In the genomic region with DNA sequence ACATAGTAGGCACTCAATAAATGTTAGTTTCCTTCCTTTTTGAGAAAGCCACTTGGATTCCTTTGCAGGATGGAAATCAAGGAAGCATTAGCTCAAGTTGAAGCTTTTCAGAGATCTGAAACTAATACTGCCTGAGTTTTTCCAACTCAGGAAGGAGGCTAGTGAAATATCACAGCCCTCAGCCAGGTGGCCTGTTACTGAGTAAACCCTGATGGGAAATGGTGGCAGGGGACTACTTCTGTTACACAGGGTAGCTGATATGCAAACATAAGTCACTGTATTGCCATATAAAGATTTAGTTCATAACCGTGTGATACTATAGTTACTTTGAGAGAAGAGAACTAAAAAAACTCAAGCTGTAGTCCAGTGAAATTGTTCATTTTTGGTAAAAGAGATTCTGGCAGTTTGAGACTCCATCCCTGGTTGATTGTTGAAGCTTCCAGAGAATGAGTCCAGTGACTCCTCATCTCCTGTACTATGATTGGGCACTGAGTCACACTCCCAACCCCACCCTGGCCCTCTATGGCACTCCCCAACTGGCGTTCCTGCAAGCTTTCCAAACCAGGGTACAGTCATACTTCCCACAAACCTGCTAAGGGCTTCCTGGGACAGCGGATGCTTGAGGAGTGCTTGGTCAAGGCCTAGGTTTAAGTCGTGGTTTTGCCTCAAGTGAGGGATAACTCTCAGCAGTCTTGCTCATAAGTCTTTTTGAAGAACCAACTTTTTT, we compare ENCODE assay signal across 12 cellular contexts.
DNase-seq lines count a peak whose midpoint lies in the region; ATAC-seq and TF ChIP-seq lines count a peak whose summit lies in the region.
"Had no signal": no experiment of that assay in that cellular context is flagged by ENCODE, and none has a peak within 500 bp of the region (broad histone marks: within the 10 kb centered on the region; RNA-seq: fewer than 3 reads in every experiment).

No MANE protein-coding gene starts in this region.

- TF ChIP-seq CTCF in SK-N-SH (IDR thresholded peaks at IDR 0.05) = no peak
- TF ChIP-seq CTCF in PC-3 (conservative IDR thresholded peaks at IDR 0.05; ENCODE audit: low read depth, low read length) = no peak
- TF ChIP-seq CTCF in right lobe of liver (IDR thresholded peaks at IDR 0.05) = no peak

- no peaks in the 10 kb centered on the region for H3K27me3 ChIP-seq in SK-N-SH (ENCODE audit: insufficient read depth)
- H3K27me3 ChIP-seq in PC-3 (ENCODE audit: low read length) = no peaks in the 10 kb centered on the region
- no peaks in the 10 kb centered on the region for H3K27me3 ChIP-seq in right lobe of liver

- no peak for TF ChIP-seq RAD21 in SK-N-SH (IDR thresholded peaks at IDR 0.05; ENCODE audit: low read length)

- CTCF ChIA-PET in SK-N-SH (lab: Yijun Ruan, JAX) = no interaction called here
- CTCF ChIA-PET in PC-3 (lab: Charles Lee) = interaction anchor here (0.6 kb wide), 1 partner anchor 82 kb away, joined by 3 read pairs; no protein-coding TSS in a partner anchor

- no peak for DNase-seq in SK-N-SH
- peak; percentile 95 for DNase-seq in PC-3
- peak; percentile 91 for DNase-seq in stromal cell of bone marrow (ENCODE audit: low read depth)
- DNase-seq in right lobe of liver = no peak
- no peak for DNase-seq in pons (ENCODE audit: low spot score)
- DNase-seq: caudate nucleus, heart right ventricle, NCI-H2171 treated with DMSO at 0.1 percent for 48 hours, T-cell had no signal

- WGBS in SK-N-SH (ENCODE audit: low lambda C conversion rate) = 12% methylated on average over 4 of the region's 4 CpGs
- WGBS in right lobe of liver (ENCODE audit: insufficient coverage, low coverage, low lambda C conversion rate, missing lambda C conversion rate) = 56% methylated on average over 2 of the region's 4 CpGs

- no peak overlapping the region for H3K4me3 ChIP-seq in SK-N-SH (ENCODE audit: low read depth in 2 of 2, low read length in 1 of 2)
- H3K4me3 ChIP-seq in PC-3 (ENCODE audit: low read length) = 0 out of 2 replicates have a peak overlapping the region, but pooled peaks have one; percentile 19
- H3K4me3 ChIP-seq in right lobe of liver = no peak overlapping the region
- H3K4me3 ChIP-seq: heart right ventricle had no signal

- H3K79me2 ChIP-seq in SK-N-SH (ENCODE audit: insufficient read depth) (no peaks in the 10 kb centered on the region), PC-3 (ENCODE audit: low read length) (peaks cover 47% of the 10 kb centered on the region)

- intact Hi-C loops in PC-3 (cut with micrococcal nuclease) = loop anchor here (1.0 kb wide), 1 partner anchor 79 kb away; no protein-coding TSS in a partner anchor
- intact Hi-C loops in right lobe of liver (cut with DNase I) = no loop called here

- TF ChIP-seq EP300 in SK-N-SH (IDR thresholded peaks at IDR 0.05; ENCODE audit: borderline replicate concordance in 1 of 2, low read depth in 1 of 2, low read length in 1 of 2) = no peak

- H3K36me3 ChIP-seq in SK-N-SH (replicated peaks in 1 of 2; ENCODE audit: control insufficient read depth in 1 of 2, insufficient read depth in 2 of 2, low read length in 1 of 2) = no peaks in the 10 kb centered on the region
- H3K36me3 ChIP-seq in PC-3 (ENCODE audit: low read depth, low read length) = no peaks in the 10 kb centered on the region; the same call in 1 of the 2 replicates
- no peaks in the 10 kb centered on the region for H3K36me3 ChIP-seq in right lobe of liver
- H3K36me3 ChIP-seq: heart right ventricle had no signal

- ATAC-seq in SK-N-SH treated with all-trans-retinoic acid at 6 μM for 48 hours (no peak; the same call in 2 of the 3 replicates), PC-3 (peak; percentile 88), esophagus mucosa (peak; percentile 87), right lobe of liver (no peak), GM19467 (IDR thresholded peaks at IDR 0.05; ENCODE audit: unreplicated experiment) (no peak)
- ATAC-seq: heart right ventricle, T-cell had no signal

- H2AFZ ChIP-seq in SK-N-SH (ENCODE audit: low read depth) (peak overlapping the region; percentile 57; the same call in 1 of the 2 replicates), PC-3 (ENCODE audit: low read length) (no peak overlapping the region)

- no peak overlapping the region for H3K9ac ChIP-seq in SK-N-SH
- H3K9ac ChIP-seq in PC-3 (ENCODE audit: low read length) = peak overlapping the region; percentile 61

- peak overlapping the region in 1 of 2 experiments; percentile 24; a peak in 1 of 4 replicates for H3K27ac ChIP-seq in SK-N-SH (ENCODE audit: low read depth in 2 of 2, low read length in 1 of 2)
- H3K27ac ChIP-seq in PC-3 (ENCODE audit: low read length) = peak overlapping the region; percentile 97
- H3K27ac ChIP-seq in right lobe of liver = no peak overlapping the region
- H3K27ac ChIP-seq: heart right ventricle had no signal

- no peak for TF ChIP-seq POLR2A in right lobe of liver (IDR thresholded peaks at IDR 0.05)

- H3K4me1 ChIP-seq in SK-N-SH (ENCODE audit: control insufficient read depth in 1 of 2, insufficient read depth in 2 of 2, low read depth in 1 of 2, low read length in 1 of 2) (no peaks in the 10 kb centered on the region), PC-3 (ENCODE audit: insufficient read depth, low read length) (peaks cover 78% of the 10 kb centered on the region), right lobe of liver (no peaks in the 10 kb centered on the region)

- H3F3A ChIP-seq in SK-N-SH (replicated peaks; ENCODE audit: insufficient read depth) (no peaks in the 10 kb centered on the region), PC-3 (ENCODE audit: low read length, unreplicated experiment) (peaks cover 12% of the 10 kb centered on the region)

- no peaks in the 10 kb centered on the region for H3K9me2 ChIP-seq in SK-N-SH
- H3K9me2 ChIP-seq in PC-3 (replicated peaks; ENCODE audit: low read length) = no peaks in the 10 kb centered on the region

- H3K9me3 ChIP-seq in SK-N-SH (no peaks in the 10 kb centered on the region), PC-3 (ENCODE audit: low read length) (no peaks in the 10 kb centered on the region), right lobe of liver (no peaks in the 10 kb centered on the region)
- H3K9me3 ChIP-seq: heart right ventricle had no signal

- POLR2A ChIA-PET in SK-N-SH (lab: Yijun Ruan, JAX) (no interaction called here), PC-3 (lab: Charles Lee; ENCODE audit: unreplicated experiment) (interaction anchor here (0.5 kb wide), 1 partner anchor 1030 kb away, joined by 4 read pairs; no protein-coding TSS in a partner anchor)

- H4K20me1 ChIP-seq in SK-N-SH (ENCODE audit: insufficient read depth) (no peaks in the 10 kb centered on the region), PC-3 (ENCODE audit: low read length) (no peaks in the 10 kb centered on the region)

- TSS peak; percentile 85 for BruUV-seq in PC-3 (replicated peaks; lab: Mats Ljungman, UMichigan)

- no peak overlapping the region for H3K4me2 ChIP-seq in SK-N-SH
- H3K4me2 ChIP-seq in PC-3 (ENCODE audit: low read length) = peak overlapping the region; percentile 44

TF ChIP-seq in SK-N-SH, 30 proteins besides CTCF, POLR2A, EP300 and RAD21:
- TF ChIP-seq, protein P1, sequence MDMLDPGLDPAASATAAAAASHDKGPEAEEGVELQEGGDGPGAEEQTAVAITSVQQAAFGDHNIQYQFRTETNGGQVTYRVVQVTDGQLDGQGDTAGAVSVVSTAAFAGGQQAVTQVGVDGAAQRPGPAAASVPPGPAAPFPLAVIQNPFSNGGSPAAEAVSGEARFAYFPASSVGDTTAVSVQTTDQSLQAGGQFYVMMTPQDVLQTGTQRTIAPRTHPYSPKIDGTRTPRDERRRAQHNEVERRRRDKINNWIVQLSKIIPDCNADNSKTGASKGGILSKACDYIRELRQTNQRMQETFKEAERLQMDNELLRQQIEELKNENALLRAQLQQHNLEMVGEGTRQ (IDR thresholded peaks at IDR 0.05; ENCODE audit: borderline replicate concordance, low read depth, low read length) = no peak
- TF ChIP-seq FOSL2 (IDR thresholded peaks at IDR 0.05; ENCODE audit: borderline replicate concordance, low read depth) = 0 out of 2 replicates have a peak, but pooled peaks have one; percentile 9

TF ChIP-seq in SK-N-SH treated with all-trans-retinoic acid at 6 μM for 48 hours, 23 proteins besides CTCF, POLR2A, EP300 and RAD21:
- no peak for TF ChIP-seq BACH2 (CRISPR knock-in tag; IDR thresholded peaks at IDR 0.05; ENCODE audit: borderline replicate concordance)

Comparison
In these comparisons a context has a peak if more than half of its experiments do, and no peak if none do; other contexts are left out.
1. DNase-seq: peak in PC-3 (single experiment) and stromal cell of bone marrow (single experiment); none in SK-N-SH (single experiment), right lobe of liver (0 of 3) and pons (single experiment).
2. ATAC-seq: peak in PC-3 (single experiment) and esophagus mucosa (single experiment); none in SK-N-SH treated with all-trans-retinoic acid at 6 μM for 48 hours (single experiment), right lobe of liver (0 of 4) and GM19467 (single experiment).